In the genomic region with DNA sequence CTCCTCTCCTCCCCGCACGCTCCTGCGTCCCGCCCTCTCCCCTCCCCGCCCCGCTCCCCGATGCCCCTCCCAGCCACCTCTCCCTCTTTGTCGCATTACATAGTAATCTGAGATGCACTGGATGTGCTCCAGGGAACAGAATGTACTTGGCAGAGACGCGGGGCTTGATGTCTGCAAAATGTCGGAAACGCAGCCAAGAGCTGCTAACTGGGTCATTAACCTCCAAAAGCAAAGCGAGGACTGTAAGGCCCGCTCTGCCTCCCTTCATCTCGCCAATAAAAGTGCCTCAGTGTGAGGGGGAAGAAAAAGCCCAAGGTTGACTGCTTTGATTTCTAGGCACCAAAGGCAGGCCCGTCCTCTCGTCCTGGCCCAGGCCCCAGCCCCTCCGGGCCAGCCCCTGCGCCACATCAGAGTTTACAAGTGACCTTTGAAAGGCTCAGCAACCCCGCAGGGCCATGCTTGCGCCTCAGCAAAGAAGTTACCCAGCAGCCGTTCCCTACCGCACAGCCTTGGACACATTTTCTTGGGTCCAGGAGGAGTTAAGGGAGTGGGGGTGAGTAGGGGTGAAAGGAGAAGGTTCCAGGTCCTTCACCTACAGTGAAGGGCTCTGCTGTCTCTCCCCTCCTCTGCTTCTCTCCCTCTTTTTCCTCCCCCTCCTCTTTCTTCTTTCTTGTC, we compare ENCODE assay signal across 8 cellular contexts.
A peak's percentile ranks its signal among the peaks of the same experiment; 100 is the strongest.
DNase-seq lines count a peak whose midpoint lies in the region; TF ChIP-seq lines count a peak whose summit lies in the region.

No MANE protein-coding gene starts in this region.

- H3K36me3 ChIP-seq in esophagus squamous epithelium: no peaks in the 10 kb centered on the region
- peaks cover 0 to 5% of the 10 kb centered on the region in 2 donors for H3K36me3 ChIP-seq in muscle layer of duodenum (ENCODE audit: control insufficient read depth in 1 of 2, insufficient read depth in 2 of 2, low read length in 2 of 2)

- H3K4me1 ChIP-seq in esophagus squamous epithelium: peaks cover 50 to 90% (median 68%) of the 10 kb centered on the region in 3 donors
- H3K4me1 ChIP-seq in muscle layer of duodenum (ENCODE audit: control insufficient read depth in 1 of 2, insufficient read depth in 2 of 2, low read length in 2 of 2): peaks cover 9 to 22% of the 10 kb centered on the region in 2 donors

- H3K4me3 ChIP-seq in esophagus squamous epithelium: peak overlapping the region; percentile 33 to 65 (median 46)
- H3K4me3 ChIP-seq in muscle layer of duodenum (ENCODE audit: low read depth in 1 of 2, low read length in 2 of 2): peak overlapping the region; percentile 54 to 62

- no peak for TF ChIP-seq CTCF in esophagus squamous epithelium (IDR thresholded peaks at IDR 0.05)

- no peaks in the 10 kb centered on the region for H3K27me3 ChIP-seq in esophagus squamous epithelium
- H3K27me3 ChIP-seq in muscle layer of duodenum (ENCODE audit: low read depth, low read length): no peaks in the 10 kb centered on the region

- peak overlapping the region; percentile 90 to 98 (median 96) for H3K27ac ChIP-seq in esophagus squamous epithelium
- peak overlapping the region; percentile 94 for H3K27ac ChIP-seq in muscle layer of duodenum (ENCODE audit: low read length)

- TF ChIP-seq POLR2A in esophagus squamous epithelium (IDR thresholded peaks at IDR 0.05): peak in 2 of 4 donors; percentile 22
- no peak for TF ChIP-seq POLR2A in erythroblast (IDR thresholded peaks at IDR 0.05; ENCODE audit: low read length)

- WGBS in esophagus squamous epithelium, 2 donors: 11 to 23% methylated on average over 4 to 12 of the region's 23 CpGs

- DNase-seq in AG08396 (ENCODE audit: low spot score): peak; percentile 80
- peak; percentile 86 for DNase-seq in HuH-7 (ENCODE audit: low spot score)
- peak; percentile 88 for DNase-seq in SHP77 treated with DMSO at 0.1 percent for 48 hours (lab: John Stamatoyannopoulos, UW)
- DNase-seq in esophagus squamous epithelium (lab: John Stamatoyannopoulos, UW): peak; percentile 58
- no peak for DNase-seq in T-helper 1 cell
- no peak for DNase-seq in erythroblast (lab: John Stamatoyannopoulos, UW)
- no peak for DNase-seq in effector CD8-positive, alpha-beta T cell (lab: John Stamatoyannopoulos, UW)

- H3K9me3 ChIP-seq in esophagus squamous epithelium (no peaks in the 10 kb centered on the region), muscle layer of duodenum (ENCODE audit: control insufficient read depth in 1 of 2, low read length in 2 of 2) (no peaks in the 10 kb centered on the region)

- intact Hi-C loops in esophagus squamous epithelium (cut with DNase I): no loop called here

Comparison
In these comparisons a context has a peak if more than half of its experiments do, and no peak if none do; other contexts are left out.
1. DNase-seq: peak in AG08396 (single experiment), HuH-7 (single experiment), SHP77 treated with DMSO at 0.1 percent for 48 hours (single experiment) and esophagus squamous epithelium (single experiment); none in T-helper 1 cell (0 of 5), erythroblast (0 of 2) and effector CD8-positive, alpha-beta T cell (single experiment).